ENCODE assay signal across 2 cellular contexts in genomic region chr16:85526132-85526731, GRCh38.
TF ChIP-seq lines count a peak whose summit lies in the region.

No MANE protein-coding gene starts in this region.

TF ChIP-seq in A549, 52 proteins besides CTCF, POLR2A, EP300 and RAD21:
- TF ChIP-seq PBX3 (IDR thresholded peaks at IDR 0.05) (no peak), SREBF2 (IDR thresholded peaks at IDR 0.05) (no peak), JUNB (IDR thresholded peaks at IDR 0.05) (no peak), HMGXB4 (CRISPR knock-in tag; IDR thresholded peaks at IDR 0.05; ENCODE audit: borderline replicate concordance) (no peak), EHMT2 (IDR thresholded peaks at IDR 0.05; ENCODE audit: low read depth) (no peak), RNF2 (IDR thresholded peaks at IDR 0.05; ENCODE audit: borderline replicate concordance, low read depth) (no peak), MAFK (IDR thresholded peaks at IDR 0.05; ENCODE audit: partially characterized antibody) (no peak), ZC3H11A (IDR thresholded peaks at IDR 0.05) (no peak), ESRRA (IDR thresholded peaks at IDR 0.05; ENCODE audit: borderline replicate concordance, low read length) (no peak), CBX8 (IDR thresholded peaks at IDR 0.05) (no peak), REST (IDR thresholded peaks at IDR 0.05) (no peak), HES2 (IDR thresholded peaks at IDR 0.05) (no peak)

TF ChIP-seq in K562, 482 proteins besides CTCF, POLR2A, EP300 and RAD21:
- TF ChIP-seq ZKSCAN1 (IDR thresholded peaks at IDR 0.05; ENCODE audit: low read depth, low read length) (peak; percentile 90), POLR2G (IDR thresholded peaks at IDR 0.05; ENCODE audit: low read depth, low read length) (0 out of 2 replicates have a peak, but pooled peaks have one; percentile 17), ZNF436 (CRISPR knock-in tag; IDR thresholded peaks at IDR 0.05) (no peak)
TF ChIP-seq in K562: peak in this region for 2.
